ENCODE assay signal across 28 cellular contexts in the genomic region with DNA sequence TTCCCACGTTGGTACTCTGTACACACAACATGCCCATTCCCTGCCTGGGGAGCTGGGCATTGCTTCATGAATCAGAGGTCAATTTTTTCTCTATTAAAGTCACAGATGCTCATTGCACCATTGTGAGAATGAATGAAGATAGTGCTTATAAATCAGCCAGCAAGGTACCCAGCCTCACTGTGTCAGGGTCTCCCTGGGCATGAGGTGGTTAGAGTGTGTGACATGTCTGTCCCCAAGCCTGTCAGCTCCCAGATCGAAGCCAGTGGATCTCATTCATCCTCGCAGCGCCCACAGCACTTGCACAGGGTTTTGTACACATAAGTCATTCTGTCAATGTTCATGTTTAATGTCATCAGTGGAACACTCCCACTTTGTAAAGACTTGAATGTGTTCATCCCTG.
"Had no signal": no experiment of that assay in that cellular context is flagged by ENCODE, and none has a peak within 500 bp of the region (broad histone marks: within the 10 kb centered on the region; RNA-seq: fewer than 3 reads in every experiment).

No MANE protein-coding gene starts in this region.

- DNase-seq: cerebellar nuclear complex; cortex of kidney; esophagus squamous epithelium; head of caudate nucleus; mucosa of descending colon; naive B cell; right lobe of liver; small intestine; stimulated activated CD4-positive, alpha-beta T cell treated with anti-CD3 and anti-CD28 coated beads, Interleukin-12 subunit alpha, Interleukin-12 subunit beta, amount 100 ng/mL, for 4 hours; stimulated activated CD4-positive, alpha-beta T cell treated with anti-CD3 and anti-CD28 coated beads, Interleukin-1b, Interleukin-23, amount 100 ng/mL, for 48 hours; stimulated activated CD4-positive, alpha-beta T cell treated with anti-CD3 and anti-CD28 coated beads, Interleukin-4, amount 100 ng/mL, for 1 hour; stimulated activated CD8-positive, alpha-beta memory T cell treated with anti-CD3 and anti-CD28 coated beads, Interleukin-4, amount 100 ng/mL, for 48 hours; stimulated activated naive CD4-positive, alpha-beta T cell; substantia nigra; testis; tibial artery had no signal

- H3K4me3 Mint-ChIP-seq: memory B cell; mesothelial cell of epicardium; naive B cell; natural killer cell treated with Interleukin-12 subunit alpha and Interleukin-12 subunit beta and Interleukin-15 and Interleukin-18, amount 100 ng/mL, for 72 hours; neural crest cell; type B pancreatic cell had no signal

- FAIRE-seq: frontal cortex, kidney, small intestine, urothelium cell line had no signal

- H3K9ac ChIP-seq: parathyroid adenoma had no signal

- H3K79me2 ChIP-seq: parathyroid adenoma had no signal

- ATAC-seq: left lobe of liver; mucosa of descending colon; natural killer cell treated with Interleukin-12 subunit alpha and Interleukin-12 subunit beta and Interleukin-15 and Interleukin-18, amount 100 ng/mL, for 72 hours; right lobe of liver had no signal

- H3K4me3 ChIP-seq: esophagus squamous epithelium, lung, mucosa of descending colon, right lobe of liver, testis, tibial artery had no signal

- H3K27ac ChIP-seq: esophagus squamous epithelium, parathyroid adenoma, right lobe of liver, testis, tibial artery had no signal

- H3K27me3 Mint-ChIP-seq: progenitor cell of endocrine pancreas, type B pancreatic cell had no signal

- H3K9me3 ChIP-seq: esophagus squamous epithelium, mucosa of descending colon, right lobe of liver, testis, tibial artery had no signal

- H3K36me3 Mint-ChIP-seq: memory B cell; natural killer cell treated with Interleukin-12 subunit alpha and Interleukin-12 subunit beta and Interleukin-15 and Interleukin-18, amount 100 ng/mL, for 72 hours had no signal

- H2AFZ ChIP-seq: parathyroid adenoma had no signal

- H3K27me3 ChIP-seq: esophagus squamous epithelium, right lobe of liver, testis, tibial artery had no signal

- H3K9me3 Mint-ChIP-seq: memory B cell; natural killer cell treated with Interleukin-12 subunit alpha and Interleukin-12 subunit beta and Interleukin-15 and Interleukin-18, amount 100 ng/mL, for 72 hours; neural crest cell; type B pancreatic cell had no signal

- H3K4me1 ChIP-seq: parathyroid adenoma had no signal

- H3K27ac Mint-ChIP-seq: memory B cell; mesothelial cell of epicardium; natural killer cell treated with Interleukin-12 subunit alpha and Interleukin-12 subunit beta and Interleukin-15 and Interleukin-18, amount 100 ng/mL, for 72 hours; progenitor cell of endocrine pancreas; type B pancreatic cell had no signal

- H3K4me1 Mint-ChIP-seq: memory B cell, naive B cell had no signal
